In the genomic region with DNA sequence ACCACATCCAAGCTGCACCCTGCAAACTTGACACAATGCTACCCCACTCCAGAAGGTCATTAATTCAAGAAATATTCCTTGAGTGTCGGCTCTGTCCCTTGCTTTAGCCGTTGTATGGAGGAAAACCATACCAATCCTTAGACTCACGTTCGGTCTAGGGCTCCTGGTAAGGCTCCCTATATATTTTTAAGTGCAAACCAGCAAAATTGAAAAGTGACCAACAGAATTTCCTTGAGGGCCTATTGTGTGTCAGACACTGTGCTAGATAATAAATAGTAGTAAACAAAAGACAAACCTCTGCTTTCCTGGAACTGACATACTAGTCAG, we compare ENCODE assay signal across 8 cellular contexts. TPM values are rescaled to one million over a fixed set of nuclear protein-coding genes. Genes with fewer than 3 reads are reported as not detected.
DNase-seq lines count a peak whose midpoint lies in the region; ATAC-seq and TF ChIP-seq lines count a peak whose summit lies in the region.

No MANE protein-coding gene starts in this region.

- no peaks in the 10 kb centered on the region for H3K36me3 ChIP-seq in BLaER1

- peak overlapping the region; percentile 68 to 83 for H3K27ac Mint-ChIP-seq in natural killer cell treated with Interleukin-12 subunit alpha and Interleukin-12 subunit beta and Interleukin-15 and Interleukin-18, amount 100 ng/mL, for 72 hours

- peaks cover 16% of the 10 kb centered on the region for H3K4me1 ChIP-seq in BLaER1

- DNase-seq in LNCaP clone FGC (ENCODE audit: low read depth) (no peak), coronary artery (ENCODE audit: low spot score) (no peak), DMS 273 (lab: John Stamatoyannopoulos, UW; ENCODE audit: unreplicated experiment) (no peak), GM03348 (ENCODE audit: low spot score) (no peak), NCI-H510A treated with DMSO at 0.1 percent for 48 hours (lab: John Stamatoyannopoulos, UW) (no peak)
- no peak for DNase-seq in natural killer cell treated with Interleukin-12 subunit alpha and Interleukin-12 subunit beta and Interleukin-15 and Interleukin-18, amount 100 ng/mL, for 72 hours (ENCODE audit: low spot score)

- H3K4me3 ChIP-seq in BLaER1, result peak overlapping the region; percentile 91
- H3K4me3 ChIP-seq in LNCaP clone FGC (ENCODE audit: low read depth, low read length), result peak overlapping the region; percentile 79
- H3K4me3 ChIP-seq in coronary artery, result peak overlapping the region; percentile 84

- no peaks in the 10 kb centered on the region for H3K27me3 Mint-ChIP-seq in natural killer cell treated with Interleukin-12 subunit alpha and Interleukin-12 subunit beta and Interleukin-15 and Interleukin-18, amount 100 ng/mL, for 72 hours

- no peak overlapping the region for H3K27ac ChIP-seq in BLaER1
- H3K27ac ChIP-seq in coronary artery, result peak overlapping the region; percentile 87 to 92

- TF ChIP-seq CTCF in LNCaP clone FGC (IDR thresholded peaks at IDR 0.05; ENCODE audit: control insufficient read depth, extremely low read depth, insufficient read depth) (no peak), coronary artery (IDR thresholded peaks at IDR 0.05) (no peak)

- H3K36me3 Mint-ChIP-seq in natural killer cell treated with Interleukin-12 subunit alpha and Interleukin-12 subunit beta and Interleukin-15 and Interleukin-18, amount 100 ng/mL, for 72 hours, result no peaks in the 10 kb centered on the region

- peak overlapping the region; percentile 72; the same call in 1 of the 2 replicates for H3K9ac ChIP-seq in BLaER1

- peak overlapping the region; percentile 76 for H3K4me3 Mint-ChIP-seq in natural killer cell treated with Interleukin-12 subunit alpha and Interleukin-12 subunit beta and Interleukin-15 and Interleukin-18, amount 100 ng/mL, for 72 hours

- H3K4me2 ChIP-seq in BLaER1, result peak overlapping the region; percentile 93

- H3K4me1 Mint-ChIP-seq in natural killer cell treated with Interleukin-12 subunit alpha and Interleukin-12 subunit beta and Interleukin-15 and Interleukin-18, amount 100 ng/mL, for 72 hours (ENCODE audit: low read depth in 2 of 2), result peaks cover 8 to 9% of the 10 kb centered on the region in 2 donors

- H3K9me3 ChIP-seq in BLaER1, result no peaks in the 10 kb centered on the region

- ATAC-seq in natural killer cell treated with Interleukin-12 subunit alpha and Interleukin-12 subunit beta and Interleukin-15 and Interleukin-18, amount 100 ng/mL, for 72 hours, result no peak
- no peak for ATAC-seq in GM18519 (IDR thresholded peaks at IDR 0.05; ENCODE audit: low FRiP score, unreplicated experiment)

- H3K27me3 ChIP-seq in BLaER1, result no peaks in the 10 kb centered on the region

- no peaks in the 10 kb centered on the region for H3K9me3 Mint-ChIP-seq in natural killer cell treated with Interleukin-12 subunit alpha and Interleukin-12 subunit beta and Interleukin-15 and Interleukin-18, amount 100 ng/mL, for 72 hours

- H4K20me1 ChIP-seq in BLaER1, result peaks cover 34% of the 10 kb centered on the region

RNA-seq across cellular contexts. Expression of gene BBS2, which starts 0.4 kb away (rescaled TPM):
- total RNA-seq in natural killer cell treated with Interleukin-12 subunit alpha and Interleukin-12 subunit beta and Interleukin-15 and Interleukin-18, amount 100 ng/mL, for 72 hours, result 10 to 100 TPM in 1 of 2 donors, 1 to 10 TPM in 1; 6.6 to 10.6 TPM

RNA-seq across cellular contexts. Expression of gene MT4, which starts 44.7 kb away (rescaled TPM):
- total RNA-seq in natural killer cell treated with Interleukin-12 subunit alpha and Interleukin-12 subunit beta and Interleukin-15 and Interleukin-18, amount 100 ng/mL, for 72 hours, result not detected
